ENCODE assay signal across 26 cellular contexts in genomic region chr2:75614062-75614710, GRCh38. TPM values are rescaled to one million over a fixed set of nuclear protein-coding genes. Genes with fewer than 3 reads are reported as not detected.
A peak's percentile ranks its signal among the peaks of the same experiment; 100 is the strongest.
DNase-seq lines count a peak whose midpoint lies in the region; ATAC-seq and TF ChIP-seq lines count a peak whose summit lies in the region.
"Had no signal": no experiment of that assay in that cellular context is flagged by ENCODE, and none has a peak within 500 bp of the region (broad histone marks: within the 10 kb centered on the region; RNA-seq: fewer than 3 reads in every experiment).

No MANE protein-coding gene starts in this region.

- no peak for TF ChIP-seq EP300 in upper lobe of left lung (IDR thresholded peaks at IDR 0.05)

- TF ChIP-seq CTCF in PC-9 (conservative IDR thresholded peaks at IDR 0.05) (no peak), mammary epithelial cell (conservative IDR thresholded peaks at IDR 0.05 in 1 of 2, IDR thresholded peaks at IDR 0.05 in 1 of 2; ENCODE audit: extremely low read depth in 1 of 2, insufficient read depth in 1 of 2, low read depth in 1 of 2, low read length in 2 of 2) (peak; percentile 23 to 43), upper lobe of left lung (IDR thresholded peaks at IDR 0.05) (no peak)

- no peaks in the 10 kb centered on the region for H3K9me2 ChIP-seq in PC-9 (ENCODE audit: insufficient read depth)

- in situ Hi-C loops in mammary epithelial cell (cut with MboI; ENCODE audit: low sequenced_read_pairs in 2 of 2), result no loop called here

- H3K4me2 ChIP-seq in PC-9 (peak overlapping the region; percentile 37), mammary epithelial cell (ENCODE audit: insufficient read depth, low read depth, low read length) (no peak overlapping the region)

- dilution Hi-C loops in mammary epithelial cell (cut with HindIII; ENCODE audit: low sequenced_read_pairs), result no loop called here

- peaks cover 19% of the 10 kb centered on the region for H3K4me1 ChIP-seq in PC-9 (replicated peaks; ENCODE audit: insufficient read depth)
- H3K4me1 ChIP-seq in mammary epithelial cell (ENCODE audit: insufficient read depth, low read length), result peaks cover 19% of the 10 kb centered on the region
- no peaks in the 10 kb centered on the region for H3K4me1 ChIP-seq in upper lobe of left lung
- H3K4me1 ChIP-seq: ascending aorta, Caco-2, tibial artery had no signal

- 49% methylated on average over 7 of the region's 7 CpGs for whole genome bisulfite sequencing in mammary epithelial cell (ENCODE audit: low coverage, missing lambda C conversion rate)
- WGBS in upper lobe of left lung, 2 donors, result 61 to 74% methylated on average over 7 of the region's 7 CpGs

- peaks cover 11% of the 10 kb centered on the region for H3F3A ChIP-seq in PC-9 (ENCODE audit: insufficient read depth, low read depth)

- H4K20me1 ChIP-seq in PC-9 (ENCODE audit: insufficient read depth) (no peaks in the 10 kb centered on the region), mammary epithelial cell (ENCODE audit: insufficient read depth, low read length) (no peaks in the 10 kb centered on the region)

- no peak overlapping the region for H3K9ac ChIP-seq in mammary epithelial cell (ENCODE audit: insufficient read depth, low read length)

- intact Hi-C loops in PC-9 (cut with micrococcal nuclease; ENCODE audit: unreplicated experiment), result no loop called here
- intact Hi-C loops in mammary epithelial cell (cut with micrococcal nuclease), result no loop called here

- CTCF ChIA-PET in PC-9 (lab: Charles Lee), result no interaction called here
- CTCF ChIA-PET in mammary epithelial cell (lab: Charles Lee; ENCODE audit: low non-redundant PET), result interaction anchor here (0.5 kb wide), 1 partner anchor 12 kb away, joined by 3 read pairs; no protein-coding TSS in a partner anchor

- POLR2A ChIA-PET in PC-9 (lab: Charles Lee; ENCODE audit: unreplicated experiment), result no interaction called here

- BruUV-seq in PC-9 (replicated peaks; lab: Mats Ljungman, UMichigan) (no TSS peak), mammary epithelial cell (replicated peaks; lab: Mats Ljungman, UMichigan) (TSS peak; percentile 58)

- H3K36me3 ChIP-seq in PC-9 (ENCODE audit: low read depth) (no peaks in the 10 kb centered on the region), mammary epithelial cell (ENCODE audit: insufficient read depth, low read length) (no peaks in the 10 kb centered on the region), upper lobe of left lung (no peaks in the 10 kb centered on the region)
- H3K36me3 ChIP-seq: ascending aorta, tibial artery had no signal

- H3K27ac ChIP-seq in PC-9, result peak overlapping the region; percentile 45
- no peak overlapping the region for H3K27ac ChIP-seq in mammary epithelial cell (ENCODE audit: insufficient read depth, low read depth, low read length)
- peak overlapping the region in 1 of 4 donors; percentile 26 for H3K27ac ChIP-seq in upper lobe of left lung
- H3K27ac ChIP-seq: ascending aorta, C4-2B, tibial artery had no signal

- H3K79me2 ChIP-seq in PC-9 (ENCODE audit: low read depth) (no peaks in the 10 kb centered on the region), mammary epithelial cell (ENCODE audit: insufficient read depth, low read length) (no peaks in the 10 kb centered on the region)

- no peak for TF ChIP-seq POLR2A in upper lobe of left lung (IDR thresholded peaks at IDR 0.05)

- DNase-seq in PC-9 (peak in 1 of 2 experiments; percentile 78), mammary epithelial cell (peak; percentile 73), kidney tubule cell (ENCODE audit: low spot score) (peak; percentile 81), upper lobe of left lung (no peak), dedifferentiated amniotic fluid mesenchymal stem cell (ENCODE audit: extremely low spot score) (no peak), DMS79 treated with DMSO at 0.1 percent for 48 hours (lab: John Stamatoyannopoulos, UW) (no peak)
- DNase-seq: activated CD4-positive, alpha-beta T cell treated with anti-CD3 and anti-CD28 coated beads for 36 hours; activated CD8-positive, alpha-beta T cell treated with anti-CD3 and anti-CD28 coated beads, Interleukin-2, amount 10 ng/mL, durations not matched to agents 7 days and 5 days; activated T-cell treated with anti-CD3 and anti-CD28 coated beads for 4 hours; Caco-2; caudate nucleus; DND-41; endodermal cell; MM.1S; NCI-H1417 treated with DMSO at 0.1 percent for 48 hours; NCI-H2107; NCI-H446; stimulated activated CD4-positive, alpha-beta T cell treated with anti-CD3 and anti-CD28 coated beads, Interleukin-15, amount 100 ng/mL, for 24 hours; T-helper 2 cell; tibial artery had no signal

- H3K9me3 ChIP-seq in PC-9 (ENCODE audit: insufficient read depth, low read depth) (0 out of 2 replicates have a peak, but pooled peaks cover 3% of the 10 kb centered on the region), mammary epithelial cell (replicated peaks; ENCODE audit: insufficient read depth, low read length) (no peaks in the 10 kb centered on the region), upper lobe of left lung (no peaks in the 10 kb centered on the region)
- H3K9me3 ChIP-seq: ascending aorta, tibial artery had no signal

- H2AFZ ChIP-seq in PC-9 (no peak overlapping the region), mammary epithelial cell (ENCODE audit: low read depth, low read length) (no peak overlapping the region)

- ATAC-seq in upper lobe of left lung (ENCODE audit: low FRiP score in 2 of 2), result peak; percentile 23 to 52
- no peak for ATAC-seq in GM21619 (IDR thresholded peaks at IDR 0.05; ENCODE audit: unreplicated experiment)
- ATAC-seq: activated CD4-positive, alpha-beta T cell treated with anti-CD3 and anti-CD28 coated beads for 36 hours; activated CD8-positive, alpha-beta T cell treated with anti-CD3 and anti-CD28 coated beads, Interleukin-2, amount 10 ng/mL, durations not matched to agents 7 days and 5 days; HCT116; K562; Right ventricle myocardium inferior had no signal

- H3K27me3 ChIP-seq in PC-9 (ENCODE audit: insufficient read depth, low read depth), result no peaks in the 10 kb centered on the region
- no peaks in the 10 kb centered on the region for H3K27me3 ChIP-seq in mammary epithelial cell (ENCODE audit: insufficient read depth, low read length)
- H3K27me3 ChIP-seq in upper lobe of left lung, result no peaks in the 10 kb centered on the region
- H3K27me3 ChIP-seq: ascending aorta had no signal

- no peak overlapping the region for H3K4me3 ChIP-seq in PC-9
- no peak overlapping the region for H3K4me3 ChIP-seq in mammary epithelial cell (replicated peaks in 1 of 3; ENCODE audit: insufficient read depth in 1 of 3, low read depth in 2 of 3, low read length in 3 of 3)
- H3K4me3 ChIP-seq in upper lobe of left lung, result no peak overlapping the region
- H3K4me3 ChIP-seq: ascending aorta, K562, tibial artery had no signal

RNA-seq across cellular contexts. Expression of gene MRPL19, which starts 32.4 kb away (rescaled TPM):
- total RNA-seq in PC-9 (2021), result 46.5 and 51.0 TPM in 2 replicates
- total RNA-seq in mammary epithelial cell, result 10 to 100 TPM; 30.3 to 59.4 TPM
- 26.0 TPM for polyA plus RNA-seq in mammary epithelial cell
- polyA minus RNA-seq in mammary epithelial cell, result 9.3 TPM
- 10 to 100 TPM; 23.4 to 34.3 (median 30.7) TPM for total RNA-seq in upper lobe of left lung

RNA-seq across cellular contexts. Expression of gene EVA1A, which starts 53.4 kb away (rescaled TPM):
- total RNA-seq in PC-9 (2021) (10.8 and 18.2 TPM in 2 replicates), mammary epithelial cell (10 to 100 TPM; 19.2 to 28.7 TPM), upper lobe of left lung (10 to 100 TPM; 30.4 to 96.9 (median 55.0) TPM)
- 28.0 TPM for polyA plus RNA-seq in mammary epithelial cell
- 37.7 TPM for polyA minus RNA-seq in mammary epithelial cell
- total RNA-seq: activated CD8-positive, alpha-beta T cell treated with anti-CD3 and anti-CD28 coated beads, Interleukin-2, amount 10 ng/mL, durations not matched to agents 7 days and 5 days; ascending aorta; K562 had no signal
- polyA plus RNA-seq: K562 had no signal

Comparison
In these comparisons a context has a peak if more than half of its experiments do, and no peak if none do; other contexts are left out.
1. DNase-seq: peak in mammary epithelial cell (single experiment) and kidney tubule cell (single experiment); none in upper lobe of left lung (0 of 2), dedifferentiated amniotic fluid mesenchymal stem cell (single experiment) and DMS79 treated with DMSO at 0.1 percent for 48 hours (single experiment).
2. CTCF ChIP-seq: peak in mammary epithelial cell (2 of 2); none in PC-9 (single experiment) and upper lobe of left lung (0 of 6).